2 cellular contexts compared by ENCODE assay signal in genomic region chr10:28535846-28536245, GRCh38.
A peak's percentile ranks its signal among the peaks of the same experiment; 100 is the strongest.
TF ChIP-seq lines count a peak whose summit lies in the region.

No MANE protein-coding gene starts in this region.

TF ChIP-seq in HEK293, 187 proteins besides CTCF, POLR2A, EP300 and RAD21 (continued from another document):
- TF ChIP-seq, protein P1, sequence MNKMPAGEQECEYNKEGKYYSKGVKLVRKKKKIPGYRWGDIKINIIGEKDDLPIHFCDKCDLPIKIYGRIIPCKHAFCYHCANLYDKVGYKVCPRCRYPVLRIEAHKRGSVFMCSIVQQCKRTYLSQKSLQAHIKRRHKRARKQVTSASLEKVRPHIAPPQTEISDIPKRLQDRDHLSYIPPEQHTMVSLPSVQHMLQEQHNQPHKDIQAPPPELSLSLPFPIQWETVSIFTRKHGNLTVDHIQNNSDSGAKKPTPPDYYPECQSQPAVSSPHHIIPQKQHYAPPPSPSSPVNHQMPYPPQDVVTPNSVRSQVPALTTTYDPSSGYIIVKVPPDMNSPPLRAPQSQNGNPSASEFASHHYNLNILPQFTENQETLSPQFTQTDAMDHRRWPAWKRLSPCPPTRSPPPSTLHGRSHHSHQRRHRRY (tag by site-specific recombination; IDR thresholded peaks at IDR 0.05), result no peak
- TF ChIP-seq, protein P2, sequence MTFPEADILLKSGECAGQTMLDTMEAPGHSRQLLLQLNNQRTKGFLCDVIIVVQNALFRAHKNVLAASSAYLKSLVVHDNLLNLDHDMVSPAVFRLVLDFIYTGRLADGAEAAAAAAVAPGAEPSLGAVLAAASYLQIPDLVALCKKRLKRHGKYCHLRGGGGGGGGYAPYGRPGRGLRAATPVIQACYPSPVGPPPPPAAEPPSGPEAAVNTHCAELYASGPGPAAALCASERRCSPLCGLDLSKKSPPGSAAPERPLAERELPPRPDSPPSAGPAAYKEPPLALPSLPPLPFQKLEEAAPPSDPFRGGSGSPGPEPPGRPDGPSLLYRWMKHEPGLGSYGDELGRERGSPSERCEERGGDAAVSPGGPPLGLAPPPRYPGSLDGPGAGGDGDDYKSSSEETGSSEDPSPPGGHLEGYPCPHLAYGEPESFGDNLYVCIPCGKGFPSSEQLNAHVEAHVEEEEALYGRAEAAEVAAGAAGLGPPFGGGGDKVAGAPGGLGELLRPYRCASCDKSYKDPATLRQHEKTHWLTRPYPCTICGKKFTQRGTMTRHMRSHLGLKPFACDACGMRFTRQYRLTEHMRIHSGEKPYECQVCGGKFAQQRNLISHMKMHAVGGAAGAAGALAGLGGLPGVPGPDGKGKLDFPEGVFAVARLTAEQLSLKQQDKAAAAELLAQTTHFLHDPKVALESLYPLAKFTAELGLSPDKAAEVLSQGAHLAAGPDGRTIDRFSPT (tag by site-specific recombination; IDR thresholded peaks at IDR 0.05), result 0 out of 2 replicates have a peak, but pooled peaks have one; percentile 12
- no peak for TF ChIP-seq ZNF544 (tag by site-specific recombination; IDR thresholded peaks at IDR 0.05)
- TF ChIP-seq, protein P3, sequence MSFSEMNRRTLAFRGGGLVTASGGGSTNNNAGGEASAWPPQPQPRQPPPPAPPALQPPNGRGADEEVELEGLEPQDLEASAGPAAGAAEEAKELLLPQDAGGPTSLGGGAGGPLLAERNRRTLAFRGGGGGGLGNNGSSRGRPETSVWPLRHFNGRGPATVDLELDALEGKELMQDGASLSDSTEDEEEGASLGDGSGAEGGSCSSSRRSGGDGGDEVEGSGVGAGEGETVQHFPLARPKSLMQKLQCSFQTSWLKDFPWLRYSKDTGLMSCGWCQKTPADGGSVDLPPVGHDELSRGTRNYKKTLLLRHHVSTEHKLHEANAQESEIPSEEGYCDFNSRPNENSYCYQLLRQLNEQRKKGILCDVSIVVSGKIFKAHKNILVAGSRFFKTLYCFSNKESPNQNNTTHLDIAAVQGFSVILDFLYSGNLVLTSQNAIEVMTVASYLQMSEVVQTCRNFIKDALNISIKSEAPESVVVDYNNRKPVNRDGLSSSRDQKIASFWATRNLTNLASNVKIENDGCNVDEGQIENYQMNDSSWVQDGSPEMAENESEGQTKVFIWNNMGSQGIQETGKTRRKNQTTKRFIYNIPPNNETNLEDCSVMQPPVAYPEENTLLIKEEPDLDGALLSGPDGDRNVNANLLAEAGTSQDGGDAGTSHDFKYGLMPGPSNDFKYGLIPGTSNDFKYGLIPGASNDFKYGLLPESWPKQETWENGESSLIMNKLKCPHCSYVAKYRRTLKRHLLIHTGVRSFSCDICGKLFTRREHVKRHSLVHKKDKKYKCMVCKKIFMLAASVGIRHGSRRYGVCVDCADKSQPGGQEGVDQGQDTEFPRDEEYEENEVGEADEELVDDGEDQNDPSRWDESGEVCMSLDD (tag by site-specific recombination; IDR thresholded peaks at IDR 0.05), result no peak
- TF ChIP-seq EGR2 (tag by site-specific recombination; IDR thresholded peaks at IDR 0.05; ENCODE audit: low read depth), result no peak
- no peak for TF ChIP-seq ZNF654 (tag by site-specific recombination; IDR thresholded peaks at IDR 0.05; ENCODE audit: low read depth)
- TF ChIP-seq, protein P4, sequence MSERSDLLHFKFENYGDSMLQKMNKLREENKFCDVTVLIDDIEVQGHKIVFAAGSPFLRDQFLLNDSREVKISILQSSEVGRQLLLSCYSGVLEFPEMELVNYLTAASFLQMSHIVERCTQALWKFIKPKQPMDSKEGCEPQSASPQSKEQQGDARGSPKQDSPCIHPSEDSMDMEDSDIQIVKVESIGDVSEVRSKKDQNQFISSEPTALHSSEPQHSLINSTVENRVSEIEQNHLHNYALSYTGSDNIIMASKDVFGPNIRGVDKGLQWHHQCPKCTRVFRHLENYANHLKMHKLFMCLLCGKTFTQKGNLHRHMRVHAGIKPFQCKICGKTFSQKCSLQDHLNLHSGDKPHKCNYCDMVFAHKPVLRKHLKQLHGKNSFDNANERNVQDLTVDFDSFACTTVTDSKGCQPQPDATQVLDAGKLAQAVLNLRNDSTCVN (tag by site-specific recombination; optimal IDR thresholded peaks at IDR 0.05), result peak; percentile 3
- TF ChIP-seq SCRT1 (tag by site-specific recombination; IDR thresholded peaks at IDR 0.05; ENCODE audit: borderline replicate concordance), result no peak
- TF ChIP-seq, protein P5, sequence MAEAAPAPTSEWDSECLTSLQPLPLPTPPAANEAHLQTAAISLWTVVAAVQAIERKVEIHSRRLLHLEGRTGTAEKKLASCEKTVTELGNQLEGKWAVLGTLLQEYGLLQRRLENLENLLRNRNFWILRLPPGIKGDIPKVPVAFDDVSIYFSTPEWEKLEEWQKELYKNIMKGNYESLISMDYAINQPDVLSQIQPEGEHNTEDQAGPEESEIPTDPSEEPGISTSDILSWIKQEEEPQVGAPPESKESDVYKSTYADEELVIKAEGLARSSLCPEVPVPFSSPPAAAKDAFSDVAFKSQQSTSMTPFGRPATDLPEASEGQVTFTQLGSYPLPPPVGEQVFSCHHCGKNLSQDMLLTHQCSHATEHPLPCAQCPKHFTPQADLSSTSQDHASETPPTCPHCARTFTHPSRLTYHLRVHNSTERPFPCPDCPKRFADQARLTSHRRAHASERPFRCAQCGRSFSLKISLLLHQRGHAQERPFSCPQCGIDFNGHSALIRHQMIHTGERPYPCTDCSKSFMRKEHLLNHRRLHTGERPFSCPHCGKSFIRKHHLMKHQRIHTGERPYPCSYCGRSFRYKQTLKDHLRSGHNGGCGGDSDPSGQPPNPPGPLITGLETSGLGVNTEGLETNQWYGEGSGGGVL (tag by site-specific recombination; IDR thresholded peaks at IDR 0.05), result no peak
- no peak for TF ChIP-seq ZNF560 (tag by site-specific recombination; IDR thresholded peaks at IDR 0.05; ENCODE audit: borderline replicate concordance)
- no peak for TF ChIP-seq ZNF549 (tag by site-specific recombination; IDR thresholded peaks at IDR 0.05)
- no peak for TF ChIP-seq ZNF221 (tag by site-specific recombination; IDR thresholded peaks at IDR 0.05; ENCODE audit: borderline replicate concordance)

TF ChIP-seq in neural cell, 6 proteins besides CTCF, POLR2A, EP300 and RAD21 (continued from another document):
- no peak for TF ChIP-seq REST (IDR thresholded peaks at IDR 0.05; ENCODE audit: borderline replicate concordance)
